Comparison of ENCODE assay signal across 3 cellular contexts in the genomic region with DNA sequence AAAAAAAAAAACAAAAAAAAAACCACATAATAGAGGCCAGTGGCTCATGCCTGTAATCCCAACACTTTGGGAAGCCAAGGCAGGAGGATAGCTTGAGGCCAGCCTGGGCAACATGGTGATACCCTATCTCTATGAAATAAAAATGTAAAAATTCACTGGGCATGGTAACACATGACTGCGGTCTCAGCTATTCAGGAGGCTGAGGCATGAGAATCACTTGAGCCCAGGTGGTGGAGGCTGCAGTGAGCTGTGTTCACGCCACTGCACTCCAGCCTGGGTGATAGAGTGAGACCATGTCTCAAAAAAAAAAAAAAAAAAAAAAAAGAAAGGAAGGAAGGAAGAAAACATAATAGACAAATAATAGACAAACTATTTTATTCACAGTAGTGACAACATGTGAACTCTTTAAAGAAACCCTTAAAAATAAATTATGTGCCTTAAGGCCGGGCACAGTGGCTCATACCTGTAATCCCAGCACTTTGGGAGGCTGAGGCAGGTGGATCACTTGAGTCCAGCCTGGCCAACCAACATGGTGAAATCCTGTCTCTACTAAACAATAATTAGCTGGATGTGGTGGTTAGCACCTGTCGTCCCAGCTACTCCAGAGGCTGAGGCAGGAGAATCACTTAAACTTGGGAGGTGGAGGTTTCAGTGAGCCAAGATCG. TPM values are rescaled to one million over a fixed set of nuclear protein-coding genes. Genes with fewer than 3 reads are reported as not detected.
"Had no signal": no experiment of that assay in that cellular context is flagged by ENCODE, and none has a peak within 500 bp of the region (broad histone marks: within the 10 kb centered on the region; RNA-seq: fewer than 3 reads in every experiment).

No MANE protein-coding gene starts in this region.

RNA-seq across cellular contexts. Expression of gene ACTG2, which starts 11.3 kb away (rescaled TPM):
- total RNA-seq: GM23248, H4, HT1080 had no signal
